ENCODE assay signal across 8 cellular contexts in genomic region chr6:3023663-3024483, GRCh38. TPM values are rescaled to one million over a fixed set of nuclear protein-coding genes. Genes with fewer than 3 reads are reported as not detected.
DNase-seq lines count a peak whose midpoint lies in the region; ATAC-seq and TF ChIP-seq lines count a peak whose summit lies in the region.

No MANE protein-coding gene starts in this region.

- peaks cover 8% of the 10 kb centered on the region for H3K9me3 Mint-ChIP-seq in progenitor cell of endocrine pancreas (ENCODE audit: low read depth)

- H3K9me3 ChIP-seq in upper lobe of right lung, result no peaks in the 10 kb centered on the region

- H3K4me1 ChIP-seq in upper lobe of right lung, result peaks cover 33% of the 10 kb centered on the region

- H3K36me3 Mint-ChIP-seq in progenitor cell of endocrine pancreas (ENCODE audit: insufficient read depth), result peaks cover 27% of the 10 kb centered on the region

- ATAC-seq in GM21528 (IDR thresholded peaks at IDR 0.05; ENCODE audit: low FRiP score, unreplicated experiment), result peak; percentile 76
- ATAC-seq in Right ventricle myocardium superior (ENCODE audit: poor library complexity), result peak; percentile 98
- ATAC-seq in upper lobe of right lung, result peak; percentile 97

- H3K27ac Mint-ChIP-seq in progenitor cell of endocrine pancreas, result peak overlapping the region; percentile 33

- DNase-seq in DMS53 (lab: John Stamatoyannopoulos, UW), result peak; percentile 98
- peak; percentile 31 for DNase-seq in HuH-7 (ENCODE audit: low spot score)
- peak; percentile 96 for DNase-seq in SIG-M5 treated with dmso at 0.1 percent for 504 hours (lab: John Stamatoyannopoulos, UW; ENCODE audit: unreplicated experiment)
- DNase-seq in activated naive CD4-positive, alpha-beta T cell (lab: John Stamatoyannopoulos, UW), result peak; percentile 50 to 74 (median 60)
- DNase-seq in Right ventricle myocardium superior, result peak; percentile 97
- DNase-seq in progenitor cell of endocrine pancreas (ENCODE audit: low spot score, unreplicated experiment), result no peak
- DNase-seq in upper lobe of right lung, result peak; percentile 94

- no peaks in the 10 kb centered on the region for H3K27me3 ChIP-seq in upper lobe of right lung

- peaks cover 5% of the 10 kb centered on the region for H3K4me1 Mint-ChIP-seq in progenitor cell of endocrine pancreas (ENCODE audit: low read depth)

- no peak overlapping the region for H3K4me3 Mint-ChIP-seq in progenitor cell of endocrine pancreas (ENCODE audit: low read depth)

- peak overlapping the region; percentile 59 for H3K4me3 ChIP-seq in upper lobe of right lung

- intact Hi-C loops in Right ventricle myocardium superior (cut with DNase I) (no loop called here), upper lobe of right lung (cut with DNase I) (no loop called here)

- no peaks in the 10 kb centered on the region for H3K27me3 Mint-ChIP-seq in progenitor cell of endocrine pancreas

- H3K36me3 ChIP-seq in upper lobe of right lung, result no peaks in the 10 kb centered on the region

- peak overlapping the region; percentile 91 for H3K27ac ChIP-seq in upper lobe of right lung

- TF ChIP-seq CTCF in progenitor cell of endocrine pancreas (IDR thresholded peaks at IDR 0.05; ENCODE audit: unreplicated experiment) (no peak), upper lobe of right lung (IDR thresholded peaks at IDR 0.05) (no peak)

RNA-seq across cellular contexts. Expression of gene NQO2, which starts 24.2 kb away (rescaled TPM):
- total RNA-seq in Right ventricle myocardium superior, result 70.5 TPM
- total RNA-seq in progenitor cell of endocrine pancreas, result 41.3 and 45.8 TPM in 2 replicates
- total RNA-seq in upper lobe of right lung, result 20.6 TPM

RNA-seq across cellular contexts. Expression of gene RIPK1, which starts 44.4 kb away (rescaled TPM):
- total RNA-seq in Right ventricle myocardium superior (6.6 TPM), progenitor cell of endocrine pancreas (15.1 and 15.5 TPM in 2 replicates), upper lobe of right lung (24.4 TPM)

RNA-seq across cellular contexts. Expression of gene SERPINB6, which starts 52.5 kb away (rescaled TPM):
- total RNA-seq in Right ventricle myocardium superior, result 265 TPM
- total RNA-seq in progenitor cell of endocrine pancreas, result 220 and 226 TPM in 2 replicates
- total RNA-seq in upper lobe of right lung, result 157 TPM
